ENCODE assay signal across 8 cellular contexts in genomic region chr2:229408356-229408755, GRCh38.
DNase-seq lines count a peak whose midpoint lies in the region; ATAC-seq and TF ChIP-seq lines count a peak whose summit lies in the region.

No MANE protein-coding gene starts in this region.

- in situ Hi-C loops in Panc1 (cut with HindIII; ENCODE audit: low pct_unique_long_range_greater_than_20kb, low sequenced_read_pairs) = no loop called here

- H3K4ac ChIP-seq in neuronal stem cell (ENCODE audit: low read length) = no peak overlapping the region

- no peak overlapping the region for H2BK12ac ChIP-seq in neuronal stem cell (ENCODE audit: low read length)

- H3K4me3 ChIP-seq in Panc1 (ENCODE audit: low read depth in 2 of 2, low read length in 2 of 2) = no peak overlapping the region
- no peak overlapping the region for H3K4me3 ChIP-seq in fibroblast of mammary gland (ENCODE audit: control insufficient read depth, low read depth, low read length)
- H3K4me3 ChIP-seq in neuronal stem cell (ENCODE audit: low read length in 2 of 2) = no peak overlapping the region

- H3K36me3 ChIP-seq in Panc1 (ENCODE audit: control insufficient read depth, insufficient read depth, low read length) (no peaks in the 10 kb centered on the region), neuronal stem cell (replicated peaks in 1 of 2; ENCODE audit: control insufficient read depth in 2 of 2, insufficient read depth in 2 of 2, low read length in 2 of 2) (no peaks in the 10 kb centered on the region)

- no peaks in the 10 kb centered on the region for H3K9me3 ChIP-seq in Panc1 (ENCODE audit: control insufficient read depth, insufficient read depth, low read depth, low read length)
- H3K9me3 ChIP-seq in neuronal stem cell (replicated peaks in 1 of 2; ENCODE audit: control insufficient read depth in 2 of 2, insufficient read depth in 1 of 2, low read depth in 1 of 2, low read length in 2 of 2) = no peaks in the 10 kb centered on the region

- no peak overlapping the region for H4K91ac ChIP-seq in neuronal stem cell (ENCODE audit: low read depth, low read length, poor library complexity)

- H3K27ac ChIP-seq in Panc1 (ENCODE audit: low read length) (peak overlapping the region; percentile 63), neuronal stem cell (replicated peaks; ENCODE audit: low read length) (no peak overlapping the region)

- H2BK15ac ChIP-seq in neuronal stem cell (ENCODE audit: low read length) = no peak overlapping the region

- H2BK120ac ChIP-seq in neuronal stem cell (ENCODE audit: low read depth, low read length) = no peak overlapping the region

- no CpG with 5 or more reads among the region's 1 CpG for WGBS in neuronal stem cell (ENCODE audit: extremely low coverage in 2 of 2, insufficient read length in 2 of 2, insufficient replicate concordance in 1 of 2), 2 donors

- no peak overlapping the region for H4K8ac ChIP-seq in neuronal stem cell (ENCODE audit: low read depth, low read length)

- H3K4me1 ChIP-seq in Panc1 (ENCODE audit: control insufficient read depth, insufficient read depth, low read length) = peaks cover 14% of the 10 kb centered on the region
- H3K4me1 ChIP-seq in neuronal stem cell (ENCODE audit: control insufficient read depth in 2 of 2, insufficient read depth in 1 of 2, low read depth in 1 of 2, low read length in 2 of 2) = peaks cover 0 to 9% of the 10 kb centered on the region in 2 donors

- no peak overlapping the region for H3K23ac ChIP-seq in neuronal stem cell (ENCODE audit: low read depth, low read length, poor library complexity)

- no peak for TF ChIP-seq CTCF in Panc1 (IDR thresholded peaks at IDR 0.05)
- TF ChIP-seq CTCF in fibroblast of mammary gland (conservative IDR thresholded peaks at IDR 0.05; ENCODE audit: control insufficient read depth, insufficient read depth, low read depth, low read length) = no peak

- no peak overlapping the region for H2AFZ ChIP-seq in neuronal stem cell (ENCODE audit: low read length)

- H3K27me3 ChIP-seq in Panc1 (ENCODE audit: control insufficient read depth, insufficient read depth, low read length) (no peaks in the 10 kb centered on the region), neuronal stem cell (ENCODE audit: control insufficient read depth in 3 of 3, insufficient read depth in 3 of 3, low read depth in 1 of 3, low read length in 3 of 3) (peaks cover 0 to 2% (median 0%) of the 10 kb centered on the region in 3 experiments)

- CTCF ChIA-PET in Panc1 (lab: Charles Lee) = interaction anchor here (1.2 kb wide), 1 partner anchor 178 kb away, joined by 3 read pairs; no protein-coding TSS in a partner anchor

- H3K79me1 ChIP-seq in neuronal stem cell (ENCODE audit: low read depth, low read length) = no peaks in the 10 kb centered on the region

- H3K18ac ChIP-seq in neuronal stem cell (ENCODE audit: low read length) = no peak overlapping the region

- ATAC-seq in Panc1 (peak; percentile 95), GM21576 (IDR thresholded peaks at IDR 0.05; ENCODE audit: unreplicated experiment) (no peak), HG02973 (IDR thresholded peaks at IDR 0.05; ENCODE audit: unreplicated experiment) (no peak)

- no TSS peak for BruUV-seq in Panc1 (replicated peaks; lab: Mats Ljungman, UMichigan)

- intact Hi-C loops in Panc1 (cut with micrococcal nuclease; ENCODE audit: unreplicated experiment) = no loop called here

- no peak overlapping the region for H2AK5ac ChIP-seq in neuronal stem cell (ENCODE audit: low read depth, low read length)

- no peak overlapping the region for H2BK5ac ChIP-seq in neuronal stem cell (ENCODE audit: low read length)

- peak; percentile 95 for DNase-seq in EL
- peak; percentile 88 for DNase-seq in Panc1 (ENCODE audit: low read depth, low spot score)
- peak; percentile 98 for DNase-seq in fibroblast of mammary gland (ENCODE audit: low read depth)
- DNase-seq in renal cortical epithelial cell (ENCODE audit: low read depth) = peak; percentile 99
- DNase-seq in NCI-H2081 treated with DMSO at 0.1 percent for 48 hours (lab: John Stamatoyannopoulos, UW) = no peak
- no peak for DNase-seq in neuronal stem cell (ENCODE audit: low spot score)

- no peak overlapping the region for H3K14ac ChIP-seq in neuronal stem cell (ENCODE audit: low read length)

- POLR2A ChIA-PET in Panc1 (lab: Charles Lee) = no interaction called here

- no peak overlapping the region for H3K9ac ChIP-seq in neuronal stem cell (ENCODE audit: low read depth, low read length, poor library complexity)

- H3K4me2 ChIP-seq in neuronal stem cell (ENCODE audit: insufficient read depth, low read length, poor library complexity, severe bottlenecking) = no peak overlapping the region

Comparison
In these comparisons a context has a peak if more than half of its experiments do, and no peak if none do; other contexts are left out.
1. DNase-seq: peak in EL (single experiment), Panc1 (single experiment), fibroblast of mammary gland (single experiment) and renal cortical epithelial cell (single experiment); none in NCI-H2081 treated with DMSO at 0.1 percent for 48 hours (single experiment) and neuronal stem cell (single experiment).